In genomic region chr7:43905954-43906326, GRCh38 we compare ENCODE assay signal across 8 cellular contexts. TPM values are rescaled to one million over a fixed set of nuclear protein-coding genes. Genes with fewer than 3 reads are reported as not detected.
DNase-seq lines count a peak whose midpoint lies in the region; ATAC-seq and TF ChIP-seq lines count a peak whose summit lies in the region.

No MANE protein-coding gene starts in this region.

- DNase-seq in EH (ENCODE audit: low read depth) (peak; percentile 52), IMR-90 (peak; percentile 34), choroid plexus epithelial cell (ENCODE audit: low read depth) (peak; percentile 45)
- DNase-seq in stimulated activated CD4-positive, alpha-beta T cell treated with anti-CD3 and anti-CD28 coated beads, Interleukin-4, amount 100 ng/mL, for 24 hours: peak; percentile 9
- no peak for DNase-seq in NK-92 treated with Interleukin-12 subunit alpha and Interleukin-12 subunit beta, amount 100 ng/mL, for 24 hours (lab: John Stamatoyannopoulos, UW)

- no peak overlapping the region for H3K56ac ChIP-seq in IMR-90 (ENCODE audit: extremely low read depth, insufficient read depth, low read length)

- H3K36me3 ChIP-seq in IMR-90 (ENCODE audit: control insufficient read depth, insufficient read depth, low read length): no peaks in the 10 kb centered on the region; the same call in 1 of the 2 replicates

- peaks cover 7% of the 10 kb centered on the region for H3K4me1 ChIP-seq in IMR-90 (ENCODE audit: control insufficient read depth, insufficient read depth, low read length)

- no peak overlapping the region for H2BK120ac ChIP-seq in IMR-90 (ENCODE audit: low read depth, low read length)

- no peaks in the 10 kb centered on the region for H3K9me3 ChIP-seq in IMR-90 (ENCODE audit: control insufficient read depth, insufficient read depth, low read length)

- ATAC-seq in GM21528 (IDR thresholded peaks at IDR 0.05; ENCODE audit: low FRiP score, unreplicated experiment) (peak; percentile 43), IMR-90 (ENCODE audit: low read depth) (peak; percentile 56)

- 0 out of 2 replicates have a peak overlapping the region, but pooled peaks have one; percentile 83 for H2AK5ac ChIP-seq in IMR-90 (ENCODE audit: low read depth, low read length)

- BruUV-seq in IMR-90 (replicated peaks; lab: Mats Ljungman, UMichigan): no TSS peak

- H3K27me3 ChIP-seq in IMR-90 (ENCODE audit: control insufficient read depth, insufficient read depth, low read length): no peaks in the 10 kb centered on the region
- no peaks in the 10 kb centered on the region for H3K27me3 ChIP-seq in layer of hippocampus (ENCODE audit: control insufficient read depth, insufficient read depth, low read length)

- 1% methylated on average over 39 of the region's 42 CpGs; no CpG with 5 or more reads in 1 of the 2 experiments for WGBS in IMR-90 (ENCODE audit: extremely low coverage in 2 of 2, insufficient read length in 1 of 2), 2 experiments

- CTCF ChIA-PET in IMR-90 (lab: Yijun Ruan, JAX): no interaction called here

- peaks cover 29% of the 10 kb centered on the region for H3K9me1 ChIP-seq in IMR-90 (ENCODE audit: insufficient read depth, low read length)

- peak overlapping the region; percentile 82 for H3K4ac ChIP-seq in IMR-90 (ENCODE audit: low read depth, low read length)

- peaks cover 32 to 53% of the 10 kb centered on the region in 2 experiments; a peak in 3 of 4 replicates for H3K79me1 ChIP-seq in IMR-90 (ENCODE audit: low read depth in 1 of 2, low read length in 2 of 2)

- H3K4me2 ChIP-seq in IMR-90 (ENCODE audit: low read depth, low read length): peak overlapping the region; percentile 99

- POLR2A ChIA-PET in IMR-90 (lab: Charles Lee; ENCODE audit: unreplicated experiment): no interaction called here

- intact Hi-C loops in IMR-90 (cut with micrococcal nuclease): loop anchor here (2.0 kb wide), 1 partner anchor 33 kb away; no protein-coding TSS in a partner anchor

- H3K9ac ChIP-seq in IMR-90 (ENCODE audit: low read depth, low read length): peak overlapping the region; percentile 82

- H3K4me3 ChIP-seq in IMR-90 (ENCODE audit: insufficient read depth, low read depth, low read length): peak overlapping the region; percentile 81
- H3K4me3 ChIP-seq in WI38 (ENCODE audit: low read depth, low read length): peak overlapping the region; percentile 76
- peak overlapping the region; percentile 61 for H3K4me3 ChIP-seq in choroid plexus epithelial cell (ENCODE audit: low read depth, low read length)

- H2BK5ac ChIP-seq in IMR-90 (ENCODE audit: low read depth, low read length, poor library complexity, severe bottlenecking): peak overlapping the region; percentile 66

- H3K27ac ChIP-seq in IMR-90 (ENCODE audit: insufficient read depth, low read length) (peak overlapping the region; percentile 67), layer of hippocampus (ENCODE audit: low read depth, low read length) (peak overlapping the region; percentile 77)

- no peak overlapping the region for H3K18ac ChIP-seq in IMR-90 (ENCODE audit: low read depth, low read length)

- TF ChIP-seq RAD21 in IMR-90 (IDR thresholded peaks at IDR 0.05; ENCODE audit: low read length): no peak

- H2BK15ac ChIP-seq in IMR-90 (ENCODE audit: low read depth, low read length): no peak overlapping the region

- H4K5ac ChIP-seq in IMR-90 (ENCODE audit: low read depth, low read length): peak overlapping the region; percentile 70

- no peak overlapping the region for H2BK20ac ChIP-seq in IMR-90 (ENCODE audit: low read depth, low read length)

- TF ChIP-seq CTCF in IMR-90 (conservative IDR thresholded peaks at IDR 0.05; ENCODE audit: low read depth, low read length) (no peak), WI38 (IDR thresholded peaks at IDR 0.05; ENCODE audit: low read depth, low read length) (no peak), choroid plexus epithelial cell (conservative IDR thresholded peaks at IDR 0.05; ENCODE audit: low read depth, low read length) (no peak)

- 0 out of 2 replicates have a peak overlapping the region, but pooled peaks have one; percentile 68 for H4K91ac ChIP-seq in IMR-90 (ENCODE audit: insufficient read depth, low read depth, low read length)

- dilution Hi-C loops in IMR-90 (cut with HindIII; ENCODE audit: low sequenced_read_pairs, unreplicated experiment): no loop called here

- H3K23ac ChIP-seq in IMR-90 (ENCODE audit: low read depth, low read length): peak overlapping the region; percentile 81

- H2AFZ ChIP-seq in IMR-90 (replicated peaks; ENCODE audit: low read length, poor library complexity): peak overlapping the region; percentile 95

- H4K20me1 ChIP-seq in IMR-90 (ENCODE audit: insufficient read depth, low read length): peaks cover 38% of the 10 kb centered on the region

- in situ Hi-C loops in IMR-90 (cut with MboI; ENCODE audit: low sequenced_read_pairs): no loop called here

- peak overlapping the region; percentile 83 for H2AK9ac ChIP-seq in IMR-90 (replicated peaks; ENCODE audit: low read depth, low read length, poor library complexity)

- peak overlapping the region; percentile 35 to 86; a peak in 3 of 4 replicates for H4K8ac ChIP-seq in IMR-90 (ENCODE audit: low read depth in 2 of 2, low read length in 2 of 2)

- no peak for TF ChIP-seq POLR2A in IMR-90 (IDR thresholded peaks at IDR 0.05; ENCODE audit: low read depth, low read length)

- peak overlapping the region; percentile 90 for H3K14ac ChIP-seq in IMR-90 (replicated peaks; ENCODE audit: low read depth, low read length)

TF ChIP-seq in IMR-90, 13 proteins besides CTCF, POLR2A, EP300 and RAD21:
- TF ChIP-seq MAFK (IDR thresholded peaks at IDR 0.05; ENCODE audit: low read depth, low read length) (no peak), RFX5 (IDR thresholded peaks at IDR 0.05; ENCODE audit: low read depth, low read length) (no peak), CHD1 (IDR thresholded peaks at IDR 0.05; ENCODE audit: low read depth, low read length) (no peak), BHLHE40 (IDR thresholded peaks at IDR 0.05; ENCODE audit: low read depth, low read length) (no peak)

RNA-seq across cellular contexts. Expression of gene URGCP, which starts 0.5 kb away (rescaled TPM):
- 24.4 and 25.5 TPM in 2 replicates for total RNA-seq in IMR-90 (2012; rRNA removed)
- polyA plus RNA-seq in IMR-90 (2012; rRNA removed): 19.9 and 22.0 TPM in 2 replicates
- polyA plus RNA-seq in IMR-90 (2012; cell fraction: cytosol; rRNA removed): 12.5 and 15.2 TPM in 2 replicates
- polyA plus RNA-seq in IMR-90 (2012; cell fraction: nucleus; rRNA removed; ENCODE audit: low replicate concordance): 31.4 and 33.7 TPM in 2 replicates

RNA-seq across cellular contexts. Expression of gene UBE2D4, which starts 20.3 kb away (rescaled TPM):
- 8.6 and 9.7 TPM in 2 replicates for total RNA-seq in IMR-90 (2012; rRNA removed)
- polyA plus RNA-seq in IMR-90 (2012; rRNA removed): 9.7 and 10.5 TPM in 2 replicates
- polyA plus RNA-seq in IMR-90 (2012; cell fraction: cytosol; rRNA removed): 7.5 and 11.0 TPM in 2 replicates
- 5.7 and 6.0 TPM in 2 replicates for polyA plus RNA-seq in IMR-90 (2012; cell fraction: nucleus; rRNA removed; ENCODE audit: low replicate concordance)

RNA-seq across cellular contexts. Expression of gene MRPS24, which starts 36.6 kb away (rescaled TPM):
- total RNA-seq in IMR-90 (2012; rRNA removed): 151 and 169 TPM in 2 replicates
- polyA plus RNA-seq in IMR-90 (2012; rRNA removed): 266 and 299 TPM in 2 replicates
- polyA plus RNA-seq in IMR-90 (2012; cell fraction: cytosol; rRNA removed): 465 and 570 TPM in 2 replicates
- 100 and 188 TPM in 2 replicates for polyA plus RNA-seq in IMR-90 (2012; cell fraction: nucleus; rRNA removed; ENCODE audit: low replicate concordance)
